Comparison of ENCODE assay signal across 14 cellular contexts in the genomic region with DNA sequence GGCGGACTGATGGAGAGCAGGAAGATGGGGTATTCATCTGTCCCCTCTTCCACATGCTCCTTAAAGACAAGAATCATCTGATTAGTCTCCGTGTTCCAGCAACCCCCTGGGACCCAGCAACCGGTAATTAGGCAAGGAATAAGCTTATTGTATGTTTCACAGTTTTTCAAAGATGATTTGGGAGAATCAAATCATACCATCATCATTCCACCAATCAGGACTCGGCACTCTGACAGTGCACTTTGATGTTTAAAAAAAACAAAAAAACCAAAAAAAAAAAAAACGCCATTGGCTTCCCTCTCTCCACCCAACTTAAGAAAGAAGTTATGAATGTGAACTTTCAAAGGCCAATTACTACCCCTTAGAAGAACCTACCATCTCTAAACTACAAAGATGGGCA. TPM values are rescaled to one million over a fixed set of nuclear protein-coding genes. Genes with fewer than 3 reads are reported as not detected.
DNase-seq lines count a peak whose midpoint lies in the region; ATAC-seq and TF ChIP-seq lines count a peak whose summit lies in the region.
"Had no signal": no experiment of that assay in that cellular context is flagged by ENCODE, and none has a peak within 500 bp of the region (broad histone marks: within the 10 kb centered on the region; RNA-seq: fewer than 3 reads in every experiment).

No MANE protein-coding gene starts in this region.

- no peaks in the 10 kb centered on the region for H3K27me3 Mint-ChIP-seq in CD4-positive, alpha-beta T cell
- H3K27me3 Mint-ChIP-seq in activated T-helper 1 cell treated with anti-CD3 and anti-CD28 coated beads, Interleukin-12 subunit alpha, Interleukin-12 subunit beta, Interleukin-2, Interleukin-4 antibody, amounts not matched to agents 30 ng/mL and 10 ng/mL and 1 ng/mL, durations not matched to agents 14 hours and 24 hours and 36 hours (ENCODE audit: insufficient read depth) = peaks cover 2% of the 10 kb centered on the region
- H3K27me3 Mint-ChIP-seq: activated naive CD4-positive, alpha-beta T cell treated with anti-CD3 and anti-CD28 coated beads, Interleukin-2, amount 50 U/mL, for 24 hours; T-cell had no signal

- H3K27me3 ChIP-seq in CD4-positive, alpha-beta T cell (ENCODE audit: control insufficient read depth, insufficient read depth, low read length) = no peaks in the 10 kb centered on the region
- H3K27me3 ChIP-seq in PC-9 (ENCODE audit: insufficient read depth, low read depth) = no peaks in the 10 kb centered on the region
- H3K27me3 ChIP-seq in endocrine pancreas (ENCODE audit: control insufficient read depth, insufficient read depth, low read length) = no peaks in the 10 kb centered on the region
- H3K27me3 ChIP-seq in sigmoid colon = no peaks in the 10 kb centered on the region
- H3K27me3 ChIP-seq in tibial nerve = no peaks in the 10 kb centered on the region
- H3K27me3 ChIP-seq: BE2C had no signal

- intact Hi-C loops in CD4-positive, alpha-beta T cell (cut with DNase I, micrococcal nuclease) = loop anchor here (5.0 kb wide), 2 partner anchors 191 to 554 kb away; no protein-coding TSS in a partner anchor
- intact Hi-C loops in PC-9 (cut with micrococcal nuclease; ENCODE audit: unreplicated experiment) (loop anchor here (2.0 to 10.0 kb wide), 4 partner anchors 69 to 552 kb away; no protein-coding TSS in a partner anchor), sigmoid colon (cut with DNase I) (loop anchor here (5.0 to 10.0 kb wide), 2 partner anchors 84 to 352 kb away; a partner anchor contains a TSS)
- intact Hi-C loops in activated T-helper 1 cell treated with anti-CD3 and anti-CD28 coated beads, Interleukin-12 subunit alpha, Interleukin-12 subunit beta, Interleukin-2, Interleukin-4 antibody, amounts not matched to agents 30 ng/mL and 10 ng/mL and 1 ng/mL, durations not matched to agents 14 hours and 24 hours and 36 hours (cut with micrococcal nuclease) = loop anchor here (5.0 kb wide), 1 partner anchor 141 kb away; no protein-coding TSS in a partner anchor

- no peak for TF ChIP-seq EP300 in sigmoid colon (IDR thresholded peaks at IDR 0.05)
- no peak for TF ChIP-seq EP300 in tibial nerve (IDR thresholded peaks at IDR 0.05)

- H2AFZ ChIP-seq in PC-9 = no peak overlapping the region

- H3K9ac ChIP-seq in endocrine pancreas (ENCODE audit: control insufficient read depth, insufficient read depth, low read length) = peak overlapping the region; percentile 30

- H3K4me2 ChIP-seq in PC-9 = peak overlapping the region; percentile 15; the same call in 1 of the 2 replicates

- BruUV-seq in PC-9 (replicated peaks; lab: Mats Ljungman, UMichigan) = no TSS peak

- H3K9me3 ChIP-seq in CD4-positive, alpha-beta T cell (ENCODE audit: control insufficient read depth, low read length) = no peaks in the 10 kb centered on the region
- no peaks in the 10 kb centered on the region for H3K9me3 ChIP-seq in PC-9 (ENCODE audit: insufficient read depth, low read depth)
- H3K9me3 ChIP-seq in endocrine pancreas (ENCODE audit: control insufficient read depth, low read length) = no peaks in the 10 kb centered on the region
- H3K9me3 ChIP-seq in sigmoid colon = no peaks in the 10 kb centered on the region
- H3K9me3 ChIP-seq in tibial nerve = no peaks in the 10 kb centered on the region
- H3K9me3 ChIP-seq: BE2C had no signal

- peaks cover 34% of the 10 kb centered on the region for H3F3A ChIP-seq in PC-9 (ENCODE audit: insufficient read depth, low read depth)

- TF ChIP-seq POLR2A in sigmoid colon (IDR thresholded peaks at IDR 0.05) = no peak
- no peak for TF ChIP-seq POLR2A in tibial nerve (IDR thresholded peaks at IDR 0.05)

- no peak for ATAC-seq in CD4-positive, alpha-beta T cell (ENCODE audit: poor library complexity)
- ATAC-seq: stimulated activated naive B cell treated with anti-CD40 and anti-IgM and Interleukin-4, amounts not matched to agents 10 μg/mL and 1 μg/mL and 100 μg/mL, for 72 hours; T-cell had no signal

- peak overlapping the region; percentile 42 for H3K4me3 Mint-ChIP-seq in CD4-positive, alpha-beta T cell
- no peak overlapping the region for H3K4me3 Mint-ChIP-seq in activated T-helper 1 cell treated with anti-CD3 and anti-CD28 coated beads, Interleukin-12 subunit alpha, Interleukin-12 subunit beta, Interleukin-2, Interleukin-4 antibody, amounts not matched to agents 30 ng/mL and 10 ng/mL and 1 ng/mL, durations not matched to agents 14 hours and 24 hours and 36 hours
- H3K4me3 Mint-ChIP-seq: activated naive CD4-positive, alpha-beta T cell treated with anti-CD3 and anti-CD28 coated beads, Interleukin-2, amount 50 U/mL, for 24 hours; stimulated activated naive B cell treated with anti-CD40 and anti-IgM and Interleukin-4, amounts not matched to agents 10 μg/mL and 1 μg/mL and 100 μg/mL, for 72 hours had no signal

- H4K20me1 ChIP-seq in PC-9 (ENCODE audit: insufficient read depth) = no peaks in the 10 kb centered on the region

- no peaks in the 10 kb centered on the region for H3K9me3 Mint-ChIP-seq in CD4-positive, alpha-beta T cell
- H3K9me3 Mint-ChIP-seq in activated T-helper 1 cell treated with anti-CD3 and anti-CD28 coated beads, Interleukin-12 subunit alpha, Interleukin-12 subunit beta, Interleukin-2, Interleukin-4 antibody, amounts not matched to agents 30 ng/mL and 10 ng/mL and 1 ng/mL, durations not matched to agents 14 hours and 24 hours and 36 hours = no peaks in the 10 kb centered on the region
- H3K9me3 Mint-ChIP-seq: activated naive CD4-positive, alpha-beta T cell treated with anti-CD3 and anti-CD28 coated beads, Interleukin-2, amount 50 U/mL, for 24 hours; nephron progenitor cell; stimulated activated naive B cell treated with anti-CD40 and anti-IgM and Interleukin-4, amounts not matched to agents 10 μg/mL and 1 μg/mL and 100 μg/mL, for 72 hours; T-cell had no signal

- CTCF ChIA-PET in CD4-positive, alpha-beta T cell (lab: Charles Lee) = no interaction called here
- CTCF ChIA-PET in PC-9 (lab: Charles Lee) = interaction anchor here (0.6 kb wide), 1 partner anchor 135 kb away, joined by 3 read pairs; no protein-coding TSS in a partner anchor

- H3K4me1 ChIP-seq in PC-9 (replicated peaks; ENCODE audit: insufficient read depth) (peaks cover 51% of the 10 kb centered on the region), endocrine pancreas (ENCODE audit: control insufficient read depth, insufficient read depth, low read length) (peaks cover 17% of the 10 kb centered on the region), sigmoid colon (peaks cover 0 to 59% (median 43%) of the 10 kb centered on the region in 4 donors), tibial nerve (peaks cover 0 to 52% (median 17%) of the 10 kb centered on the region in 4 donors)

- H3K27ac ChIP-seq in CD4-positive, alpha-beta T cell (ENCODE audit: low read depth, low read length) = no peak overlapping the region
- peak overlapping the region; percentile 16; the same call in 1 of the 2 replicates for H3K27ac ChIP-seq in PC-9
- H3K27ac ChIP-seq in sigmoid colon = peak overlapping the region; percentile 88 to 100 (median 96)
- H3K27ac ChIP-seq in tibial nerve = no peak overlapping the region

- H3K36me3 ChIP-seq in PC-9 (ENCODE audit: low read depth) (peaks cover 6% of the 10 kb centered on the region), endocrine pancreas (ENCODE audit: control insufficient read depth, insufficient read depth, low read length) (no peaks in the 10 kb centered on the region), sigmoid colon (no peaks in the 10 kb centered on the region), tibial nerve (no peaks in the 10 kb centered on the region)

- POLR2A ChIA-PET in CD4-positive, alpha-beta T cell (lab: Charles Lee) = interaction anchor here (1.4 kb wide), 1 partner anchor 203 kb away, joined by 3 read pairs; no protein-coding TSS in a partner anchor
- POLR2A ChIA-PET in PC-9 (lab: Charles Lee; ENCODE audit: unreplicated experiment) = no interaction called here

- H3K27ac Mint-ChIP-seq in CD4-positive, alpha-beta T cell = no peak overlapping the region
- no peak overlapping the region for H3K27ac Mint-ChIP-seq in activated T-helper 1 cell treated with anti-CD3 and anti-CD28 coated beads, Interleukin-12 subunit alpha, Interleukin-12 subunit beta, Interleukin-2, Interleukin-4 antibody, amounts not matched to agents 30 ng/mL and 10 ng/mL and 1 ng/mL, durations not matched to agents 14 hours and 24 hours and 36 hours
- H3K27ac Mint-ChIP-seq: nephron progenitor cell had no signal

- peaks cover 40% of the 10 kb centered on the region for H3K79me2 ChIP-seq in PC-9 (ENCODE audit: low read depth)

- no peak for TF ChIP-seq CTCF in CD4-positive, alpha-beta T cell (IDR thresholded peaks at IDR 0.05)
- TF ChIP-seq CTCF in PC-9 (conservative IDR thresholded peaks at IDR 0.05) (no peak), sigmoid colon (IDR thresholded peaks at IDR 0.05) (no peak), tibial nerve (IDR thresholded peaks at IDR 0.05) (no peak)

- 89 to 92% methylated on average over 5 of the region's 5 CpGs for WGBS in sigmoid colon, 2 donors
- WGBS in tibial nerve, 2 donors = 79 to 84% methylated on average over 5 of the region's 5 CpGs

- H3K4me1 Mint-ChIP-seq in CD4-positive, alpha-beta T cell (ENCODE audit: low read depth) = peaks cover 46% of the 10 kb centered on the region
- H3K4me1 Mint-ChIP-seq in activated T-helper 1 cell treated with anti-CD3 and anti-CD28 coated beads, Interleukin-12 subunit alpha, Interleukin-12 subunit beta, Interleukin-2, Interleukin-4 antibody, amounts not matched to agents 30 ng/mL and 10 ng/mL and 1 ng/mL, durations not matched to agents 14 hours and 24 hours and 36 hours (ENCODE audit: low read depth) = peaks cover 32% of the 10 kb centered on the region

- no peak for DNase-seq in CD4-positive, alpha-beta T cell
- no peak for DNase-seq in PC-9
- DNase-seq in sigmoid colon = no peak
- no peak for DNase-seq in activated T-helper 1 cell treated with anti-CD3 and anti-CD28 coated beads, Interleukin-12 subunit alpha, Interleukin-12 subunit beta, Interleukin-2, Interleukin-4 antibody, amounts not matched to agents 30 ng/mL and 10 ng/mL and 1 ng/mL, durations not matched to agents 14 hours and 24 hours and 36 hours (ENCODE audit: low spot score)
- DNase-seq in NCI-H146 treated with DMSO at 0.1 percent for 48 hours (lab: John Stamatoyannopoulos, UW; ENCODE audit: unreplicated experiment) = no peak
- DNase-seq in tibial nerve (ENCODE audit: low spot score in 2 of 2) = no peak
- no peak for DNase-seq in dedifferentiated amniotic fluid mesenchymal stem cell (ENCODE audit: extremely low spot score)
- DNase-seq: activated CD4-positive, alpha-beta T cell treated with anti-CD3 and anti-CD28 coated beads, Interleukin-2, amount 50 U/mL, for 4 hours; nephron progenitor cell; stimulated activated naive B cell treated with anti-CD40 and anti-IgM and Interleukin-4, amounts not matched to agents 10 μg/mL and 1 μg/mL and 100 μg/mL, for 72 hours; T-cell had no signal

- H3K9me2 ChIP-seq in PC-9 (ENCODE audit: insufficient read depth) = no peaks in the 10 kb centered on the region

- no peak overlapping the region for H3K4me3 ChIP-seq in PC-9
- H3K4me3 ChIP-seq in endocrine pancreas (ENCODE audit: control insufficient read depth, insufficient read depth, low read length) = no peak overlapping the region
- H3K4me3 ChIP-seq in sigmoid colon = no peak overlapping the region
- H3K4me3 ChIP-seq in tibial nerve = no peak overlapping the region

- H3K36me3 Mint-ChIP-seq in CD4-positive, alpha-beta T cell (ENCODE audit: low read depth) = peaks cover 14% of the 10 kb centered on the region
- peaks cover 7% of the 10 kb centered on the region for H3K36me3 Mint-ChIP-seq in activated T-helper 1 cell treated with anti-CD3 and anti-CD28 coated beads, Interleukin-12 subunit alpha, Interleukin-12 subunit beta, Interleukin-2, Interleukin-4 antibody, amounts not matched to agents 30 ng/mL and 10 ng/mL and 1 ng/mL, durations not matched to agents 14 hours and 24 hours and 36 hours (ENCODE audit: low read depth)

RNA-seq across cellular contexts. Expression of a gene that starts 1.3 kb away (rescaled TPM):
- total RNA-seq in CD4-positive, alpha-beta T cell = 100 to 1,000 TPM; 286 to 293 TPM
- total RNA-seq in PC-9 (2021) (1,203 and 1,268 TPM in 2 replicates), sigmoid colon (100 to 1,000 TPM; 320 to 592 (median 485) TPM), tibial nerve (100 to 1,000 TPM; 506 to 690 (median 631) TPM)
- 100 to 1,000 TPM in 1 of 3 donors, 10 to 100 TPM in 2; 38.4 to 171 (median 48.6) TPM for polyA plus RNA-seq in sigmoid colon
- 241 and 254 TPM in 2 replicates for total RNA-seq in activated T-helper 1 cell treated with anti-CD3 and anti-CD28 coated beads, Interleukin-12 subunit alpha, Interleukin-12 subunit beta, Interleukin-2, Interleukin-4 antibody, amounts not matched to agents 30 ng/mL and 10 ng/mL and 1 ng/mL, durations not matched to agents 14 hours and 24 hours and 36 hours

Comparison
In these comparisons a context has a peak if more than half of its experiments do, and no peak if none do; other contexts are left out.
1. H3K27ac ChIP-seq: peak in PC-9 (single experiment) and sigmoid colon (4 of 4); none in CD4-positive, alpha-beta T cell (single experiment) and tibial nerve (0 of 4).